1 cellular context compared by ENCODE assay signal in the genomic region with DNA sequence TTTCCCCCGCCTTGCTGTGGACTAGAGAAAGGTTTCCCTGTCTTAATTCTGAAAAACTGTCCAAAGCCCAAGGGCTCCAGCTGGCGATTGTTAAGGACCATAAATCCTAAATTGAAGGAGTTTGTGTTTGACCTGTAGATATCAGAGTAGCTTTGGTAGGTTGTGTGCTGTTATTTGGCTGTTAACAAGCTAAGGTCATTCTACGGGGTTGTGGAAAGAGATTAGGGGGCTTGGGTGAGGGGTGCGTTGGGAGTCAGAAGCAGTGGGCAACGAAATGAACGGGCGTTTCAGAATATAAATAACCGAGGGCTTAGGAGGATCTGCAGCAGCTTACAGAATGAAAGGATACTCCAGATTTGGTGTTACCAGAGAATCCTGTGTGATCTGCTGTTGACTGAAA.
TF ChIP-seq lines count a peak whose summit lies in the region.

No MANE protein-coding gene starts in this region.

TF ChIP-seq in K562, 482 proteins besides CTCF, POLR2A, EP300 and RAD21 (continued from another document):
- TF ChIP-seq KAT2B (IDR thresholded peaks at IDR 0.05; ENCODE audit: low read depth, low read length): no peak
- peak in 1 of 2 experiments; percentile 16; a peak in 2 of 4 replicates for TF ChIP-seq HDAC1 (IDR thresholded peaks at IDR 0.05)
- TF ChIP-seq RFX5 (IDR thresholded peaks at IDR 0.05; ENCODE audit: low read depth, low read length): no peak
- no peak for TF ChIP-seq SIN3B (IDR thresholded peaks at IDR 0.05; ENCODE audit: low read depth)
- TF ChIP-seq, protein P1, sequence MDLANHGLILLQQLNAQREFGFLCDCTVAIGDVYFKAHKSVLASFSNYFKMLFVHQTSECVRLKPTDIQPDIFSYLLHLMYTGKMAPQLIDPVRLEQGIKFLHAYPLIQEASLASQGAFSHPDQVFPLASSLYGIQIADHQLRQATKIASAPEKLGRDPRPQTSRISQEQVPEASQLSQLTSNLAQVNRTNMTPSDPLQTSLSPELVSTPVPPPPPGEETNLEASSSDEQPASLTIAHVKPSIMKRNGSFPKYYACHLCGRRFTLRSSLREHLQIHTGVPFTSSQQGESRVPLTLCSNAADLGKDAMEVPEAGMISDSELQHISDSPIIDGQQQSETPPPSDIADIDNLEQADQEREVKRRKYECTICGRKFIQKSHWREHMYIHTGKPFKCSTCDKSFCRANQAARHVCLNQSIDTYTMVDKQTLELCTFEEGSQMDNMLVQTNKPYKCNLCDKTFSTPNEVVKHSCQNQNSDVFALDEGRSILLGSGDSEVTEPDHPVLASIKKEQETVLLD (IDR thresholded peaks at IDR 0.05): no peak
- TF ChIP-seq ZSCAN32 (CRISPR knock-in tag; IDR thresholded peaks at IDR 0.05): no peak
- no peak for TF ChIP-seq ZNF311 (CRISPR knock-in tag; IDR thresholded peaks at IDR 0.05)
- TF ChIP-seq ZNF175 (CRISPR knock-in tag; IDR thresholded peaks at IDR 0.05; ENCODE audit: low read depth): no peak
- TF ChIP-seq, protein P2, sequence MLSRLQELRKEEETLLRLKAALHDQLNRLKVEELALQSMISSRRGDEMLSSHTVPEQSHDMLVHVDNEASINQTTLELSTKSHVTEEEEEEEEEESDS (CRISPR knock-in tag; IDR thresholded peaks at IDR 0.05): no peak
- TF ChIP-seq, protein P3, sequence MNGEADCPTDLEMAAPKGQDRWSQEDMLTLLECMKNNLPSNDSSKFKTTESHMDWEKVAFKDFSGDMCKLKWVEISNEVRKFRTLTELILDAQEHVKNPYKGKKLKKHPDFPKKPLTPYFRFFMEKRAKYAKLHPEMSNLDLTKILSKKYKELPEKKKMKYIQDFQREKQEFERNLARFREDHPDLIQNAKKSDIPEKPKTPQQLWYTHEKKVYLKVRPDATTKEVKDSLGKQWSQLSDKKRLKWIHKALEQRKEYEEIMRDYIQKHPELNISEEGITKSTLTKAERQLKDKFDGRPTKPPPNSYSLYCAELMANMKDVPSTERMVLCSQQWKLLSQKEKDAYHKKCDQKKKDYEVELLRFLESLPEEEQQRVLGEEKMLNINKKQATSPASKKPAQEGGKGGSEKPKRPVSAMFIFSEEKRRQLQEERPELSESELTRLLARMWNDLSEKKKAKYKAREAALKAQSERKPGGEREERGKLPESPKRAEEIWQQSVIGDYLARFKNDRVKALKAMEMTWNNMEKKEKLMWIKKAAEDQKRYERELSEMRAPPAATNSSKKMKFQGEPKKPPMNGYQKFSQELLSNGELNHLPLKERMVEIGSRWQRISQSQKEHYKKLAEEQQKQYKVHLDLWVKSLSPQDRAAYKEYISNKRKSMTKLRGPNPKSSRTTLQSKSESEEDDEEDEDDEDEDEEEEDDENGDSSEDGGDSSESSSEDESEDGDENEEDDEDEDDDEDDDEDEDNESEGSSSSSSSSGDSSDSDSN (IDR thresholded peaks at IDR 0.05; ENCODE audit: borderline replicate concordance in 1 of 2, low read depth in 2 of 2, low read length in 2 of 2): no peak
- TF ChIP-seq LARP7 (IDR thresholded peaks at IDR 0.05): peak; percentile 83; the same call in 1 of the 2 replicates
- TF ChIP-seq, protein P4, sequence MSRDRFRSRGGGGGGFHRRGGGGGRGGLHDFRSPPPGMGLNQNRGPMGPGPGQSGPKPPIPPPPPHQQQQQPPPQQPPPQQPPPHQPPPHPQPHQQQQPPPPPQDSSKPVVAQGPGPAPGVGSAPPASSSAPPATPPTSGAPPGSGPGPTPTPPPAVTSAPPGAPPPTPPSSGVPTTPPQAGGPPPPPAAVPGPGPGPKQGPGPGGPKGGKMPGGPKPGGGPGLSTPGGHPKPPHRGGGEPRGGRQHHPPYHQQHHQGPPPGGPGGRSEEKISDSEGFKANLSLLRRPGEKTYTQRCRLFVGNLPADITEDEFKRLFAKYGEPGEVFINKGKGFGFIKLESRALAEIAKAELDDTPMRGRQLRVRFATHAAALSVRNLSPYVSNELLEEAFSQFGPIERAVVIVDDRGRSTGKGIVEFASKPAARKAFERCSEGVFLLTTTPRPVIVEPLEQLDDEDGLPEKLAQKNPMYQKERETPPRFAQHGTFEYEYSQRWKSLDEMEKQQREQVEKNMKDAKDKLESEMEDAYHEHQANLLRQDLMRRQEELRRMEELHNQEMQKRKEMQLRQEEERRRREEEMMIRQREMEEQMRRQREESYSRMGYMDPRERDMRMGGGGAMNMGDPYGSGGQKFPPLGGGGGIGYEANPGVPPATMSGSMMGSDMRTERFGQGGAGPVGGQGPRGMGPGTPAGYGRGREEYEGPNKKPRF (IDR thresholded peaks at IDR 0.05; ENCODE audit: low read depth, low read length): no peak
- TF ChIP-seq PKNOX1 (IDR thresholded peaks at IDR 0.05): peak; percentile 10; the same call in 1 of the 2 replicates
- TF ChIP-seq KAT7 (CRISPR knock-in tag; IDR thresholded peaks at IDR 0.05; ENCODE audit: borderline replicate concordance): no peak
- TF ChIP-seq PBX2 (CRISPR knock-in tag; IDR thresholded peaks at IDR 0.05; ENCODE audit: low read depth): no peak
- no peak for TF ChIP-seq PBX2 (tag; conservative IDR thresholded peaks at IDR 0.05; ENCODE audit: low read depth)
- no peak for TF ChIP-seq CBX8 (IDR thresholded peaks at IDR 0.05; ENCODE audit: borderline replicate concordance, extremely low read depth, low read depth, low read length, poor library complexity, severe bottlenecking)
- TF ChIP-seq MEIS2 (IDR thresholded peaks at IDR 0.05; ENCODE audit: partially characterized antibody): peak; percentile 57
- TF ChIP-seq MECOM (CRISPR knock-in tag; IDR thresholded peaks at IDR 0.05): no peak
- no peak for TF ChIP-seq SRF (CRISPR knock-in tag; IDR thresholded peaks at IDR 0.05)
- TF ChIP-seq ZNF316 (IDR thresholded peaks at IDR 0.05): no peak
- TF ChIP-seq, protein P5, sequence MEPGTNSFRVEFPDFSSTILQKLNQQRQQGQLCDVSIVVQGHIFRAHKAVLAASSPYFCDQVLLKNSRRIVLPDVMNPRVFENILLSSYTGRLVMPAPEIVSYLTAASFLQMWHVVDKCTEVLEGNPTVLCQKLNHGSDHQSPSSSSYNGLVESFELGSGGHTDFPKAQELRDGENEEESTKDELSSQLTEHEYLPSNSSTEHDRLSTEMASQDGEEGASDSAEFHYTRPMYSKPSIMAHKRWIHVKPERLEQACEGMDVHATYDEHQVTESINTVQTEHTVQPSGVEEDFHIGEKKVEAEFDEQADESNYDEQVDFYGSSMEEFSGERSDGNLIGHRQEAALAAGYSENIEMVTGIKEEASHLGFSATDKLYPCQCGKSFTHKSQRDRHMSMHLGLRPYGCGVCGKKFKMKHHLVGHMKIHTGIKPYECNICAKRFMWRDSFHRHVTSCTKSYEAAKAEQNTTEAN (CRISPR knock-in tag; IDR thresholded peaks at IDR 0.05): no peak
- no peak for TF ChIP-seq RBM39 (optimal IDR thresholded peaks at IDR 0.05; ENCODE audit: low read depth, low read length)
- TF ChIP-seq ZNF140 (CRISPR knock-in tag; IDR thresholded peaks at IDR 0.05): no peak
